1 cellular context compared by ENCODE assay signal in genomic region chr2:55693181-55694125, GRCh38.
TF ChIP-seq lines count a peak whose summit lies in the region.

Gene PNPT1 (minus strand): TSS chr2:55693844. CDS start chr2:55693823, 21 bp downstream.

TF ChIP-seq in WTC11, 78 proteins besides CTCF, POLR2A, EP300 and RAD21 (continued from another document and continues in another):
- TF ChIP-seq ARID4B (CRISPR knock-in tag; IDR thresholded peaks at IDR 0.05; ENCODE audit: borderline replicate concordance): peak; percentile 94
- TF ChIP-seq, protein P1, sequence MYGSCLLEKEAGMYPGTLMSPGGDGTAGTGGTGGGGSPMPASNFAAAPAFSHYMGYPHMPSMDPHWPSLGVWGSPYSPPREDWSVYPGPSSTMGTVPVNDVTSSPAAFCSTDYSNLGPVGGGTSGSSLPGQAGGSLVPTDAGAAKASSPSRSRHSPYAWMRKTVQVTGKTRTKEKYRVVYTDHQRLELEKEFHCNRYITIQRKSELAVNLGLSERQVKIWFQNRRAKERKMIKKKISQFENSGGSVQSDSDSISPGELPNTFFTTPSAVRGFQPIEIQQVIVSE (CRISPR knock-in tag; IDR thresholded peaks at IDR 0.05; ENCODE audit: borderline replicate concordance): no peak
- no peak for TF ChIP-seq CREB1 (CRISPR knock-in tag; IDR thresholded peaks at IDR 0.05)
- no peak for TF ChIP-seq AR (CRISPR knock-in tag; IDR thresholded peaks at IDR 0.05)
- TF ChIP-seq ZNF317 (CRISPR knock-in tag; IDR thresholded peaks at IDR 0.05; ENCODE audit: borderline replicate concordance, low read depth): no peak
- TF ChIP-seq MYBL2 (CRISPR knock-in tag; IDR thresholded peaks at IDR 0.05): peak; percentile 97
- TF ChIP-seq GRHL2 (CRISPR knock-in tag; IDR thresholded peaks at IDR 0.05; ENCODE audit: insufficient replicate concordance, severe bottlenecking): no peak
- no peak for TF ChIP-seq NR1H2 (CRISPR knock-in tag; IDR thresholded peaks at IDR 0.05)
- no peak for TF ChIP-seq ZNF138 (CRISPR knock-in tag; conservative IDR thresholded peaks at IDR 0.05)
- TF ChIP-seq ATF3 (CRISPR knock-in tag; conservative IDR thresholded peaks at IDR 0.05): no peak
- TF ChIP-seq ZBTB43 (CRISPR knock-in tag; IDR thresholded peaks at IDR 0.05): 0 out of 2 replicates have a peak, but pooled peaks have one; percentile 64
- no peak for TF ChIP-seq PRRX2 (CRISPR knock-in tag; IDR thresholded peaks at IDR 0.05)
- no peak for TF ChIP-seq GTF2I (CRISPR knock-in tag; conservative IDR thresholded peaks at IDR 0.05)
- TF ChIP-seq ZNF423 (CRISPR knock-in tag; IDR thresholded peaks at IDR 0.05): no peak
- peak; percentile 86 for TF ChIP-seq USF2 (CRISPR knock-in tag; IDR thresholded peaks at IDR 0.05)
- TF ChIP-seq TCF7 (CRISPR knock-in tag; IDR thresholded peaks at IDR 0.05; ENCODE audit: low read depth): no peak
- TF ChIP-seq IRF2 (CRISPR knock-in tag; IDR thresholded peaks at IDR 0.05; ENCODE audit: borderline replicate concordance, low read depth): no peak
- TF ChIP-seq IRF1 (CRISPR knock-in tag; IDR thresholded peaks at IDR 0.05): no peak
- TF ChIP-seq FOXK1 (CRISPR knock-in tag; IDR thresholded peaks at IDR 0.05): peak; percentile 95
- no peak for TF ChIP-seq ATF2 (CRISPR knock-in tag; IDR thresholded peaks at IDR 0.05; ENCODE audit: borderline replicate concordance, low read depth)
- TF ChIP-seq, protein P2, sequence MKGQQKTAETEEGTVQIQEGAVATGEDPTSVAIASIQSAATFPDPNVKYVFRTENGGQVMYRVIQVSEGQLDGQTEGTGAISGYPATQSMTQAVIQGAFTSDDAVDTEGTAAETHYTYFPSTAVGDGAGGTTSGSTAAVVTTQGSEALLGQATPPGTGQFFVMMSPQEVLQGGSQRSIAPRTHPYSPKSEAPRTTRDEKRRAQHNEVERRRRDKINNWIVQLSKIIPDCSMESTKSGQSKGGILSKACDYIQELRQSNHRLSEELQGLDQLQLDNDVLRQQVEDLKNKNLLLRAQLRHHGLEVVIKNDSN (CRISPR knock-in tag; IDR thresholded peaks at IDR 0.05): peak; percentile 89
- TF ChIP-seq JAZF1 (CRISPR knock-in tag; IDR thresholded peaks at IDR 0.05): no peak
- TF ChIP-seq FOXJ3 (CRISPR knock-in tag; IDR thresholded peaks at IDR 0.05; ENCODE audit: borderline replicate concordance): no peak
- TF ChIP-seq JUN (CRISPR knock-in tag; IDR thresholded peaks at IDR 0.05): no peak
- no peak for TF ChIP-seq ELF4 (CRISPR knock-in tag; IDR thresholded peaks at IDR 0.05; ENCODE audit: low read depth)
- no peak for TF ChIP-seq ZBTB21 (CRISPR knock-in tag; IDR thresholded peaks at IDR 0.05; ENCODE audit: borderline replicate concordance)
- TF ChIP-seq ZNF532 (CRISPR knock-in tag; IDR thresholded peaks at IDR 0.05; ENCODE audit: borderline replicate concordance): no peak
- no peak for TF ChIP-seq PREB (CRISPR knock-in tag; IDR thresholded peaks at IDR 0.05; ENCODE audit: borderline replicate concordance)
- peak; percentile 90 for TF ChIP-seq FOXP4 (CRISPR knock-in tag; IDR thresholded peaks at IDR 0.05)
- peak; percentile 80 for TF ChIP-seq SP1 (CRISPR knock-in tag; conservative IDR thresholded peaks at IDR 0.05)
